ENCODE assay signal across 11 cellular contexts in the genomic region with DNA sequence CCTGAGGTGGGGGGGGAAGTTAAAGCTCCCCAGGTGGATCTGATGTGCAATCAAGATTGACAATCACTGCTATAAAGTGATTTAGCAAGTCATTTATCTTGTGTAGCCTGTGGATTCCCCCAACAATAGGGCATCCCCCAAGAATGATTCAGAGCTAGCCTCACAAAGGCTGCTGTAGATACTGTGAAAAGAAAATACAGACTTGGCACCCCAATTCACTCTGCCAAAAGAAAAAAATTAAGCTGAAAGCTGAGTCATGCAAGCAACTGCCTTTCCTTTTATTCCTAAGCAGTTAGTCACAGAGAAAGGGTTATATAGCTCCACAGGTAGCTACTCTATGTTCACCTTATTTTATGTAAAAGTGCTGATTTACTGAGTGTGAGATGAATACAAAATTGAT. TPM values are rescaled to one million over a fixed set of nuclear protein-coding genes. Genes with fewer than 3 reads are reported as not detected.
DNase-seq lines count a peak whose midpoint lies in the region; ATAC-seq and TF ChIP-seq lines count a peak whose summit lies in the region.
"Had no signal": no experiment of that assay in that cellular context is flagged by ENCODE, and none has a peak within 500 bp of the region (broad histone marks: within the 10 kb centered on the region; RNA-seq: fewer than 3 reads in every experiment).

No MANE protein-coding gene starts in this region.

- TF ChIP-seq CTCF in HCT116 (IDR thresholded peaks at IDR 0.05 in 2 of 3, conservative IDR thresholded peaks at IDR 0.05 in 1 of 3; ENCODE audit: borderline replicate concordance in 1 of 3, insufficient read depth in 1 of 3, low read depth in 2 of 3, low read length in 2 of 3): no peak
- TF ChIP-seq CTCF in astrocyte of the cerebellum (IDR thresholded peaks at IDR 0.05; ENCODE audit: low read depth, low read length, missing control alignments): no peak

- peak overlapping the region; percentile 79 for H3K27ac ChIP-seq in HCT116 (ENCODE audit: low read depth, low read length)

- no peaks in the 10 kb centered on the region for H4K20me1 ChIP-seq in HCT116 (ENCODE audit: insufficient read depth)

- no peaks in the 10 kb centered on the region for H3K9me3 ChIP-seq in HCT116 (ENCODE audit: control insufficient read depth in 1 of 2, insufficient read depth in 1 of 2, low read depth in 1 of 2, low read length in 2 of 2)

- TF ChIP-seq POLR2A in HCT116 (IDR thresholded peaks at IDR 0.05; ENCODE audit: borderline replicate concordance, extremely low read depth, insufficient read depth, insufficient read length): no peak

- no peak overlapping the region for H2AFZ ChIP-seq in HCT116 (ENCODE audit: low read depth, low read length, poor library complexity, severe bottlenecking)

- peak; percentile 63 for DNase-seq in Daoy (ENCODE audit: low read depth)
- DNase-seq in HCT116 (ENCODE audit: low read depth, low spot score): no peak
- peak; percentile 67 for DNase-seq in astrocyte of the cerebellum (ENCODE audit: low read depth)
- DNase-seq in kidney tubule cell (ENCODE audit: low spot score): peak; percentile 82
- no peak for DNase-seq in effector CD8-positive, alpha-beta T cell (lab: John Stamatoyannopoulos, UW)
- no peak for DNase-seq in COR-L47 (lab: John Stamatoyannopoulos, UW)
- DNase-seq: activated CD4-positive, alpha-beta T cell treated with anti-CD3 and anti-CD28 coated beads, Interleukin-2, amount 50 U/mL, for 48 hours; naive thymus-derived CD4-positive, alpha-beta T cell; NCI-H1417 had no signal

- POLR2A ChIA-PET in HCT116 (lab: Charles Lee): interaction anchor here (0.7 to 0.9 kb wide), 2 partner anchors 12 to 37 kb away, joined by 3 read pairs; no protein-coding TSS in a partner anchor

- intact Hi-C loops in HCT116 (cut with micrococcal nuclease): no loop called here

- peak overlapping the region; percentile 66 for H3K4me2 ChIP-seq in HCT116 (ENCODE audit: low read length)

- peak overlapping the region in 1 of 2 experiments; percentile 18; a peak in 2 of 4 replicates for H3K4me3 ChIP-seq in HCT116 (replicated peaks in 1 of 2; ENCODE audit: low read depth in 1 of 2, low read length in 2 of 2)
- H3K4me3 ChIP-seq in astrocyte of the cerebellum (ENCODE audit: low read depth, low read length): no peak overlapping the region

- no peaks in the 10 kb centered on the region for H3K79me2 ChIP-seq in HCT116 (ENCODE audit: insufficient read depth, low read length)

- RAD21 ChIA-PET in HCT116 (lab: Charles Lee; ENCODE audit: low non-redundant PET in 1 of 2, low total read pairs in 2 of 2, uncharacterized antibody in 2 of 2, unreplicated experiment in 2 of 2): interaction anchor here in 1 of 2 experiments (0.9 kb wide), 1 partner anchor 13 kb away, joined by 3 read pairs; no protein-coding TSS in a partner anchor

- in situ Hi-C loops in astrocyte of the cerebellum (cut with HindIII; ENCODE audit: low sequenced_read_pairs): no loop called here

- ATAC-seq in HCT116 (peak; percentile 70), HG03521 (IDR thresholded peaks at IDR 0.05; ENCODE audit: unreplicated experiment) (no peak)
- ATAC-seq: naive thymus-derived CD4-positive, alpha-beta T cell had no signal

- H3K4me1 ChIP-seq in HCT116 (ENCODE audit: control insufficient read depth in 1 of 2, insufficient read depth in 2 of 2, low read length in 2 of 2): peaks cover 24 to 34% of the 10 kb centered on the region in 2 experiments

- TF ChIP-seq RAD21 in HCT116 (IDR thresholded peaks at IDR 0.05; ENCODE audit: low read depth): no peak

- no TSS peak for BruUV-seq in HCT116 (replicated peaks; lab: Mats Ljungman, UMichigan)

- peak overlapping the region; percentile 32 for H3K9ac ChIP-seq in HCT116 (ENCODE audit: low read length)

- CTCF ChIA-PET in HCT116 (lab: Charles Lee): interaction anchor here (0.7 to 4.5 kb wide), 6 partner anchors 10 to 745 kb away, joined by 3 to 22 read pairs (median 4); a partner anchor contains a TSS

- no peaks in the 10 kb centered on the region for H3K9me2 ChIP-seq in HCT116 (ENCODE audit: insufficient read depth)

- H3K27me3 ChIP-seq in HCT116 (ENCODE audit: insufficient read depth, low read length): no peaks in the 10 kb centered on the region

- no peaks in the 10 kb centered on the region for H3K36me3 ChIP-seq in HCT116 (ENCODE audit: control insufficient read depth in 1 of 2, insufficient read depth in 2 of 2, low read length in 2 of 2)

TF ChIP-seq in HCT116, 20 proteins besides CTCF, POLR2A, EP300 and RAD21:
- no peak for TF ChIP-seq CBX3 (IDR thresholded peaks at IDR 0.05; ENCODE audit: low read depth)
- TF ChIP-seq JUND (IDR thresholded peaks at IDR 0.05): peak; percentile 37
- peak; percentile 65; the same call in 1 of the 2 replicates for TF ChIP-seq FOSL1 (IDR thresholded peaks at IDR 0.05; ENCODE audit: low read depth)
TF ChIP-seq in HCT116: peak in this region for 2.

RNA-seq across cellular contexts. Expression of a gene that starts 14.6 kb away (rescaled TPM):
- 1.9 and 2.1 TPM in 2 replicates for total RNA-seq in Daoy (2014; rRNA removed; shearing (Covaris generic))
- 7.9 TPM for total RNA-seq in HCT116 (2021; ENCODE audit: unreplicated experiment)
- 6.2 and 6.9 TPM in 2 replicates for polyA plus RNA-seq in HCT116 (2012)
- total RNA-seq: OCI-LY7 had no signal

Comparison
In these comparisons a context has a peak if more than half of its experiments do, and no peak if none do; other contexts are left out.
1. DNase-seq: peak in Daoy (single experiment), astrocyte of the cerebellum (single experiment) and kidney tubule cell (single experiment); none in HCT116 (single experiment), effector CD8-positive, alpha-beta T cell (single experiment) and COR-L47 (single experiment).